10 cellular contexts compared by ENCODE assay signal in genomic region chr17:5488752-5489151, GRCh38.
"Had no signal": no experiment of that assay in that cellular context is flagged by ENCODE, and none has a peak within 500 bp of the region (broad histone marks: within the 10 kb centered on the region; RNA-seq: fewer than 3 reads in every experiment).

No MANE protein-coding gene starts in this region.

- H3K27me3 Mint-ChIP-seq: activated CD8-positive, alpha-beta T cell treated with anti-CD3 and anti-CD28 coated beads for 36 hours had no signal

- DNase-seq: activated CD4-positive, CD25-positive, alpha-beta regulatory T cell treated with anti-CD3 and anti-CD28 coated beads, Interleukin-2, amount 50 U/mL, for 72 hours; activated CD8-positive, alpha-beta memory T cell treated with anti-CD3 and anti-CD28 coated beads, Interleukin-2, amount 50 U/mL, for 4 hours; activated CD8-positive, alpha-beta T cell treated with anti-CD3 and anti-CD28 coated beads for 36 hours; activated effector memory CD4-positive, alpha-beta T cell treated with Interleukin-2 at 50 U/mL for 16 hours; heart right ventricle; islet precursor cell; SIG-M5; substantia nigra; trophoblast cell had no signal

- H3K9me3 Mint-ChIP-seq: activated CD8-positive, alpha-beta T cell treated with anti-CD3 and anti-CD28 coated beads for 36 hours had no signal

- ATAC-seq: activated CD8-positive, alpha-beta T cell treated with anti-CD3 and anti-CD28 coated beads for 36 hours; heart right ventricle; left lobe of liver had no signal
